ENCODE assay signal across 10 cellular contexts in genomic region chr14:61479746-61480502, GRCh38.
DNase-seq lines count a peak whose midpoint lies in the region; ATAC-seq and TF ChIP-seq lines count a peak whose summit lies in the region.
"Had no signal": no experiment of that assay in that cellular context is flagged by ENCODE, and none has a peak within 500 bp of the region (broad histone marks: within the 10 kb centered on the region; RNA-seq: fewer than 3 reads in every experiment).

No MANE protein-coding gene starts in this region.

- TF ChIP-seq CTCF in PC-9 (conservative IDR thresholded peaks at IDR 0.05) = 0 out of 2 replicates have a peak, but pooled peaks have one; percentile 11
- TF ChIP-seq CTCF in fibroblast of mammary gland (conservative IDR thresholded peaks at IDR 0.05; ENCODE audit: control insufficient read depth, insufficient read depth, low read depth, low read length) = no peak

- H3K4me1 ChIP-seq in PC-9 (replicated peaks; ENCODE audit: insufficient read depth) (peaks cover 95% of the 10 kb centered on the region), thymus (ENCODE audit: control insufficient read depth, insufficient read depth, low read length) (peaks cover 32% of the 10 kb centered on the region)

- BruUV-seq in PC-9 (replicated peaks; lab: Mats Ljungman, UMichigan) = no TSS peak

- H3K27ac Mint-ChIP-seq in activated T-cell treated with anti-CD3 and anti-CD28 coated beads, Interleukin-2, amount 50 U/mL, for 72 hours = peak overlapping the region; percentile 90

- no peaks in the 10 kb centered on the region for H3K27me3 Mint-ChIP-seq in activated T-cell treated with anti-CD3 and anti-CD28 coated beads, Interleukin-2, amount 50 U/mL, for 72 hours (ENCODE audit: low read depth)

- H3K36me3 ChIP-seq in PC-9 (ENCODE audit: low read depth) (no peaks in the 10 kb centered on the region), thymus (ENCODE audit: control insufficient read depth, insufficient read depth) (peaks cover 10% of the 10 kb centered on the region)

- H3K9me3 ChIP-seq in PC-9 (ENCODE audit: insufficient read depth, low read depth) = no peaks in the 10 kb centered on the region
- H3K9me3 ChIP-seq in thymus (ENCODE audit: control insufficient read depth) = no peaks in the 10 kb centered on the region

- no peak overlapping the region for H2AFZ ChIP-seq in PC-9

- peak overlapping the region; percentile 85 for H3K4me3 Mint-ChIP-seq in activated T-cell treated with anti-CD3 and anti-CD28 coated beads, Interleukin-2, amount 50 U/mL, for 72 hours

- intact Hi-C loops in PC-9 (cut with micrococcal nuclease; ENCODE audit: unreplicated experiment) = no loop called here

- H3K4me1 Mint-ChIP-seq in activated T-cell treated with anti-CD3 and anti-CD28 coated beads, Interleukin-2, amount 50 U/mL, for 72 hours (ENCODE audit: low read depth) = peaks cover 96% of the 10 kb centered on the region

- peak overlapping the region; percentile 66 for H3K4me2 ChIP-seq in PC-9
- H3K4me2 ChIP-seq: KMS-11 had no signal

- POLR2A ChIA-PET in PC-9 (lab: Charles Lee; ENCODE audit: unreplicated experiment) = interaction anchor here (0.6 to 0.9 kb wide), 6 partner anchors 27 to 282 kb away, joined by 3 to 10 read pairs (median 4); partner anchors contain the start of gene SNAPC1

- H3K36me3 Mint-ChIP-seq in activated T-cell treated with anti-CD3 and anti-CD28 coated beads, Interleukin-2, amount 50 U/mL, for 72 hours (ENCODE audit: insufficient read depth in 2 of 2) = peaks cover 8 to 25% of the 10 kb centered on the region in 2 donors

- TF ChIP-seq POLR2A in erythroblast (IDR thresholded peaks at IDR 0.05; ENCODE audit: low read length) = no peak

- no peaks in the 10 kb centered on the region for H3K9me3 Mint-ChIP-seq in activated T-cell treated with anti-CD3 and anti-CD28 coated beads, Interleukin-2, amount 50 U/mL, for 72 hours

- no peak for DNase-seq in activated T-cell treated with anti-CD3 and anti-CD28 coated beads, Interleukin-2, amount 50 U/mL, for 72 hours
- no peak for DNase-seq in activated T-cell treated with anti-CD3 and anti-CD28 coated beads, Interleukin-2, amount 50 U/mL, for 48 hours
- DNase-seq in PC-9 = peak; percentile 57 to 96
- DNase-seq in fibroblast of mammary gland (ENCODE audit: low read depth) = peak; percentile 72
- DNase-seq in erythroblast (lab: John Stamatoyannopoulos, UW) = no peak
- DNase-seq: T1000 had no signal

- peak overlapping the region; percentile 94 for H3K27ac ChIP-seq in PC-9
- peak overlapping the region; percentile 54 for H3K27ac ChIP-seq in thymus (ENCODE audit: low read depth)
- H3K27ac ChIP-seq: KMS-11 had no signal

- 86% methylated on average over 3 of the region's 3 CpGs for WGBS in thymus

- no peaks in the 10 kb centered on the region for H3K27me3 ChIP-seq in PC-9 (ENCODE audit: insufficient read depth, low read depth)
- no peaks in the 10 kb centered on the region for H3K27me3 ChIP-seq in thymus (ENCODE audit: control insufficient read depth, insufficient read depth)

- H4K20me1 ChIP-seq in PC-9 (ENCODE audit: insufficient read depth) = no peaks in the 10 kb centered on the region

- peaks cover 55% of the 10 kb centered on the region; the same call in 1 of the 2 replicates for H3K79me2 ChIP-seq in PC-9 (ENCODE audit: low read depth)

- peaks cover 67% of the 10 kb centered on the region for H3F3A ChIP-seq in PC-9 (ENCODE audit: insufficient read depth, low read depth)

- H3K4me3 ChIP-seq in PC-9 (no peak overlapping the region), fibroblast of mammary gland (ENCODE audit: control insufficient read depth, low read depth, low read length) (no peak overlapping the region), thymus (ENCODE audit: low read length) (no peak overlapping the region)

- ATAC-seq in activated T-cell treated with anti-CD3 and anti-CD28 coated beads, Interleukin-2, amount 50 U/mL, for 72 hours (replicated peaks in 1 of 2) = no peak
- no peak for ATAC-seq in GM18870 (IDR thresholded peaks at IDR 0.05; ENCODE audit: unreplicated experiment)
- no peak for ATAC-seq in HG03354 (IDR thresholded peaks at IDR 0.05; ENCODE audit: poor library complexity, severe bottlenecking, unreplicated experiment)

- CTCF ChIA-PET in PC-9 (lab: Charles Lee) = interaction anchor here (0.5 to 0.6 kb wide), 2 partner anchors 324 to 732 kb away, joined by 3 to 5 read pairs; no protein-coding TSS in a partner anchor

- no peaks in the 10 kb centered on the region for H3K9me2 ChIP-seq in PC-9 (ENCODE audit: insufficient read depth)

Comparison
In these comparisons a context has a peak if more than half of its experiments do, and no peak if none do; other contexts are left out.
1. DNase-seq: peak in PC-9 (2 of 2) and fibroblast of mammary gland (single experiment); none in activated T-cell treated with anti-CD3 and anti-CD28 coated beads, Interleukin-2, amount 50 U/mL, for 72 hours (0 of 2), activated T-cell treated with anti-CD3 and anti-CD28 coated beads, Interleukin-2, amount 50 U/mL, for 48 hours (0 of 2) and erythroblast (0 of 2).